In the genomic region with DNA sequence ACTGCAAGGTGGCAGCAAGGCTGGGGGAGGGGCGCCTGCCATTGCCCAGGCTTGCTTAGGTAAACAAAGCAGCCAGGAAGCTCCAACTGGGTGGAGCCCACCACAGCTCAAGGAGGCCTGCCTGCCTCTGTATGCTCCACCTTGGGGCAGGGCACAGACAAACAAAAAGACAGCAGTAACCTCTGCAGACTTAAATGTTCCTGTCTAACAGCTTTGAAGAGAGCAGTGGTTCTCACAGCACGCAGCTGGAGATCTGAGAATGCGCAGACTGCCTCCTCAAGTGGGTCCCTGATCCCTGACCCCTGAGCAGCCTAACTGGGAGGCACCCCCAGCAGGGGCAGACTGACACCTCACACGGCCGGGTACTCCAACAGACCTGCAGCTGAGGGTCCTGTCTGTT, we compare ENCODE assay signal across 6 cellular contexts. TPM values are rescaled to one million over a fixed set of nuclear protein-coding genes. Genes with fewer than 3 reads are reported as not detected.
"Had no signal": no experiment of that assay in that cellular context is flagged by ENCODE, and none has a peak within 500 bp of the region (broad histone marks: within the 10 kb centered on the region; RNA-seq: fewer than 3 reads in every experiment).

No MANE protein-coding gene starts in this region.

RNA-seq across cellular contexts. Expression of gene CYP2C8, which starts 10.3 kb away (rescaled TPM):
- total RNA-seq: kidney epithelial cell, left ventricle myocardium inferior, left ventricle myocardium superior, lower leg skin, mammary epithelial cell, myocyte had no signal
